In the genomic region with DNA sequence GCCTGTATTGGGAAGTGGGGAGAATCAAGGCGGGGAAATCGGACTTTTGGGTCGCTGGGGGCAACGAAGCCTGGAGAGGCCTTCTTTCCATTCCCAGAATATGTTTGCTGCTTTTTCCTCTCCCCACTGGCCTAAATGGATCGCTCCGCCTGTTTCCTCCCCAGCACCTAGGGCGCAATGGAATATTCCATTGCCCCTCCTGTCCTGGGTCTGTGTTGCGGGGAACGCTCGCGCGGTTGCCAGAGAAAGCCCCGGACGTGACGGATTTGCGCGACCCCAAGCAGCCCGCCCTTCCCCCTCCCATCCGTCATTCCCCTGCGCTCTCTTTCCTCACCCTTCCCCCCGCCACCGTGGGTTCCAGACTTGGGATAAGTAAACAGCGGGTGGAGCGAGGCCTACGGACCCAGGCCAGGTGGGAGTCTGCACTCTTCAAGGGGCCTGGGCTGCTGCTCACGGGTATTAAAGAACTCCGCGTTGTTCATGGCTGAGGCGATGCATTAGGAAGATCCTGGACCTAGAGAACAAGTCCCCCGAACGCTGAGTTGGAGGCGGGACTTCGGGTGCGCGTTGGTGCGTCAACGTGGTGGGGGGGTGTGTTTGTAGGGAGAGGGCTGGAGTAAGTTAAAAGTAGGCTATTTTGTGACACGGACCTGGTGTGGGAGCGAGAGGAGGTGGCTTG, we compare ENCODE assay signal across 8 cellular contexts. TPM values are rescaled to one million over a fixed set of nuclear protein-coding genes. Genes with fewer than 3 reads are reported as not detected.
DNase-seq lines count a peak whose midpoint lies in the region; ATAC-seq and TF ChIP-seq lines count a peak whose summit lies in the region.

A gene with protein sequence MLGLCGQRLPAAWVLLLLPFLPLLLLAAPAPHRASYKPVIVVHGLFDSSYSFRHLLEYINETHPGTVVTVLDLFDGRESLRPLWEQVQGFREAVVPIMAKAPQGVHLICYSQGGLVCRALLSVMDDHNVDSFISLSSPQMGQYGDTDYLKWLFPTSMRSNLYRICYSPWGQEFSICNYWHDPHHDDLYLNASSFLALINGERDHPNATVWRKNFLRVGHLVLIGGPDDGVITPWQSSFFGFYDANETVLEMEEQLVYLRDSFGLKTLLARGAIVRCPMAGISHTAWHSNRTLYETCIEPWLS (plus strand): TSS at position 307 of the 679 bp plus-strand sequence. CDS start 454 bp downstream, outside the sequence.

- peak; percentile 90 to 91 for DNase-seq in SJCRH30
- DNase-seq in activated gamma-delta T cell treated with Interleukin-2 at 50 U/mL for 16 hours, result peak; percentile 68
- DNase-seq in fibroblast of the conjunctiva (ENCODE audit: low read depth), result peak; percentile 89
- peak; percentile 80 for DNase-seq in nephron progenitor cell
- DNase-seq in stimulated activated naive CD8-positive, alpha-beta T cell treated with anti-CD3 and anti-CD28 coated beads, Interleukin-15, Interleukin-2, amounts not matched to agents 100 U/mL and 50 U/mL, for 24 hours, result peak; percentile 91

- H3K4me1 Mint-ChIP-seq in nephron progenitor cell, result peaks cover 58% of the 10 kb centered on the region

- peaks cover 11% of the 10 kb centered on the region; the same call in 1 of the 2 replicates for H3K36me3 ChIP-seq in Loucy (ENCODE audit: insufficient read depth, low read length)
- H3K36me3 ChIP-seq in SJCRH30, result peaks cover 24% of the 10 kb centered on the region

- H3K4me3 ChIP-seq in GM12875 (ENCODE audit: low read depth, low read length), result peak within 1 kb of the TSS; percentile 51
- H3K4me3 ChIP-seq in Loucy (ENCODE audit: low read length, poor library complexity, severe bottlenecking), result peak within 1 kb of the TSS; percentile 90
- H3K4me3 ChIP-seq in SJCRH30, result peak within 1 kb of the TSS; percentile 80

- peak within 1 kb of the TSS; percentile 98 for H3K27ac Mint-ChIP-seq in nephron progenitor cell

- H3K27ac ChIP-seq in SJCRH30, result peak within 1 kb of the TSS; percentile 86

- no peaks in the 10 kb centered on the region for H3K9me3 Mint-ChIP-seq in nephron progenitor cell

- peaks cover 21% of the 10 kb centered on the region for H3K4me1 ChIP-seq in Loucy (ENCODE audit: insufficient read depth, low read length, poor library complexity, severe bottlenecking)
- peaks cover 5% of the 10 kb centered on the region for H3K4me1 ChIP-seq in SJCRH30

- peaks cover 36% of the 10 kb centered on the region for H3K27me3 Mint-ChIP-seq in nephron progenitor cell (ENCODE audit: low read depth, poor library complexity)

- no peaks in the 10 kb centered on the region for H3F3A ChIP-seq in Loucy (ENCODE audit: low read depth)

- ATAC-seq in stimulated activated naive CD8-positive, alpha-beta T cell treated with anti-CD3 and anti-CD28 coated beads, Interleukin-15, Interleukin-2, amounts not matched to agents 100 U/mL and 50 U/mL, for 24 hours, result peak; percentile 89
- ATAC-seq in GM18873 (IDR thresholded peaks at IDR 0.05; ENCODE audit: low FRiP score, unreplicated experiment), result no peak

- no peaks in the 10 kb centered on the region for H4K20me1 ChIP-seq in Loucy (ENCODE audit: insufficient read depth, low read length, poor library complexity, severe bottlenecking)

- H3K4me3 Mint-ChIP-seq in nephron progenitor cell, result peak within 1 kb of the TSS; percentile 95

- H3K9me3 ChIP-seq in Loucy (ENCODE audit: insufficient read depth, low read depth, low read length) (no peaks in the 10 kb centered on the region), SJCRH30 (replicated peaks) (no peaks in the 10 kb centered on the region)

- peaks cover 17% of the 10 kb centered on the region for H3K79me2 ChIP-seq in Loucy (ENCODE audit: insufficient read depth, low read length)

- H3K9ac ChIP-seq in Loucy (ENCODE audit: low read depth, low read length, poor library complexity, severe bottlenecking), result peak within 1 kb of the TSS; percentile 70

- peaks cover 24% of the 10 kb centered on the region for H3K36me3 Mint-ChIP-seq in nephron progenitor cell (ENCODE audit: low read depth)

- H3K9me2 ChIP-seq in Loucy (replicated peaks; ENCODE audit: low read depth, low read length), result no peaks in the 10 kb centered on the region

- H3K4me2 ChIP-seq in Loucy (ENCODE audit: low read depth, low read length, poor library complexity, severe bottlenecking), result peak within 1 kb of the TSS; percentile 93

- H2AFZ ChIP-seq in Loucy (ENCODE audit: low read length), result peak within 1 kb of the TSS; percentile 93

- no peaks in the 10 kb centered on the region for H3K27me3 ChIP-seq in Loucy (ENCODE audit: insufficient read depth, low read length, poor library complexity, severe bottlenecking)
- H3K27me3 ChIP-seq in SJCRH30, result no peaks in the 10 kb centered on the region

- TF ChIP-seq CTCF in GM12875 (IDR thresholded peaks at IDR 0.05; ENCODE audit: borderline replicate concordance, insufficient read depth, low read depth, low read length) (no peak), Loucy (conservative IDR thresholded peaks at IDR 0.05; ENCODE audit: low read length) (no peak), nephron progenitor cell (IDR thresholded peaks at IDR 0.05) (no peak)

RNA-seq across cellular contexts. Expression of the gene that starts here (rescaled TPM):
- total RNA-seq in SJCRH30 (2014; rRNA removed; shearing (Covaris generic)), result 120 and 150 TPM in 2 replicates
